Comparison of ENCODE assay signal across 24 cellular contexts in the genomic region with DNA sequence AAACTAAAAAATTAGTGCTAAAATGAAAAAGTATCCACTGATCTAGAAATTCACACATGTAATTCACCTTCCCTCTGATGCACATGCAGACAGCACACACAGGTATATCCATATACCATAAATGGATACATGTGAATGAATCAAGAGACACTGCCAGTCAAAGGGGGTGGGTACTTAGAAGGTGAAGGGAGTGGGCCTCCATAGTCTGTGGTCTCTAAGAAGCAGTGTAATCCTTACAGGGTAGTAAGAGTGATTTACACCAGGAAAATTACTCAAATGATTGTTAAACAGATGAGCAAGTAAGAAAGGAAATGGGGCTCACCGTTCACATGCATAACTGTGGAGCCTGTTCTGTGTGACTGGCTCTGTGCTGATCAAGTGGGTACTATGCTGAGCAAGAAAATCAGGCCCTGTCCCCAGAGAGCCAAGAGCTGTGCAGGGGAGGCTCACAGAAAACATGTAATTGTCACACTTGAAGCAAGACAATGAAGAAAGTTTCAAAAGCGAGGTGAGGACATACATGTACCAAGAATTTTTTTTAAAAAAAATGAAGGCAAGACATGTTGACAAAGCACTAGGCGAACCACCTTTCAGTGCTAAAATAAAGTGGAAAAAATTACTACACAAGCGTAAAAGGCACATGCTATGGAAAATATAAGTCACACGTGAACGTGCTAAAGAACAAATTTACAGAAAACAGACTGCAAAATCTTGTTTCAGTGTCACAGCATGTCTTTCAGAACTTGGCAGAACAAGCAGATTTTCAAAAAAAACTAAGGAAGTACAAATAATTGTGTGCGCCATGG. TPM values are rescaled to one million over a fixed set of nuclear protein-coding genes. Genes with fewer than 3 reads are reported as not detected.
DNase-seq lines count a peak whose midpoint lies in the region; ATAC-seq and TF ChIP-seq lines count a peak whose summit lies in the region.
"Had no signal": no experiment of that assay in that cellular context is flagged by ENCODE, and none has a peak within 500 bp of the region (broad histone marks: within the 10 kb centered on the region; RNA-seq: fewer than 3 reads in every experiment).

No MANE protein-coding gene starts in this region.

- H3K27ac ChIP-seq in neutrophil: peak overlapping the region; percentile 59
- H3K27ac ChIP-seq: 22Rv1, PC-9, SJSA1 had no signal

- H3K4me1 ChIP-seq in neutrophil (ENCODE audit: control insufficient read depth in 1 of 2, insufficient read depth in 1 of 2, low read depth in 1 of 2, low read length in 1 of 2): peaks cover 24 to 26% of the 10 kb centered on the region in 2 experiments
- H3K4me1 ChIP-seq: SJSA1 had no signal

- no peak overlapping the region for H3K4me3 ChIP-seq in neutrophil (ENCODE audit: low read depth in 1 of 2, low read length in 1 of 2)
- H3K4me3 ChIP-seq: PC-9, SJSA1 had no signal

- peaks cover 14% of the 10 kb centered on the region for H3K27me3 ChIP-seq in neutrophil
- H3K27me3 ChIP-seq: SJSA1 had no signal

- H3K4me1 Mint-ChIP-seq in activated T-cell treated with anti-CD3 and anti-CD28 coated beads, Interleukin-2, amount 50 U/mL, for 72 hours (ENCODE audit: low read depth): peaks cover 10% of the 10 kb centered on the region
- peaks cover 4% of the 10 kb centered on the region for H3K4me1 Mint-ChIP-seq in activated naive CD8-positive, alpha-beta T cell treated with anti-CD3 and anti-CD28 coated beads for 36 hours
- H3K4me1 Mint-ChIP-seq in type B pancreatic cell (ENCODE audit: unreplicated experiment): no peaks in the 10 kb centered on the region
- H3K4me1 Mint-ChIP-seq: CD14-positive monocyte had no signal

- H3K36me3 Mint-ChIP-seq in activated T-cell treated with anti-CD3 and anti-CD28 coated beads, Interleukin-2, amount 50 U/mL, for 72 hours (ENCODE audit: insufficient read depth in 2 of 2): peaks cover 2% of the 10 kb centered on the region in 2 donors
- no peaks in the 10 kb centered on the region for H3K36me3 Mint-ChIP-seq in activated naive CD8-positive, alpha-beta T cell treated with anti-CD3 and anti-CD28 coated beads for 36 hours
- no peaks in the 10 kb centered on the region for H3K36me3 Mint-ChIP-seq in type B pancreatic cell
- H3K36me3 Mint-ChIP-seq: CD14-positive monocyte had no signal

- peak overlapping the region; percentile 62 for H3K27ac Mint-ChIP-seq in activated T-cell treated with anti-CD3 and anti-CD28 coated beads, Interleukin-2, amount 50 U/mL, for 72 hours
- peak overlapping the region; percentile 42 for H3K27ac Mint-ChIP-seq in activated naive CD8-positive, alpha-beta T cell treated with anti-CD3 and anti-CD28 coated beads for 36 hours
- no peak overlapping the region for H3K27ac Mint-ChIP-seq in type B pancreatic cell
- H3K27ac Mint-ChIP-seq: B cell had no signal

- no peaks in the 10 kb centered on the region for H3K36me3 ChIP-seq in neutrophil
- H3K36me3 ChIP-seq: SJSA1 had no signal

- H3K4me3 Mint-ChIP-seq in activated T-cell treated with anti-CD3 and anti-CD28 coated beads, Interleukin-2, amount 50 U/mL, for 72 hours: no peak overlapping the region
- H3K4me3 Mint-ChIP-seq in activated naive CD8-positive, alpha-beta T cell treated with anti-CD3 and anti-CD28 coated beads for 36 hours: no peak overlapping the region
- no peak overlapping the region for H3K4me3 Mint-ChIP-seq in type B pancreatic cell
- H3K4me3 Mint-ChIP-seq: B cell had no signal

- peak; percentile 83 for ATAC-seq in activated CD4-positive, CD25-positive, alpha-beta regulatory T cell treated with anti-CD3 and anti-CD28 coated beads, Interleukin-2, amount 50 U/mL, for 24 hours
- ATAC-seq in activated T-cell treated with anti-CD3 and anti-CD28 coated beads, Interleukin-2, amount 50 U/mL, for 72 hours (replicated peaks in 1 of 2): peak; percentile 74 to 84

- no peak for TF ChIP-seq CTCF in neutrophil (IDR thresholded peaks at IDR 0.05)
- no peak for TF ChIP-seq CTCF in type B pancreatic cell (conservative IDR thresholded peaks at IDR 0.05)

- no peak for DNase-seq in activated CD4-positive, CD25-positive, alpha-beta regulatory T cell (lab: John Stamatoyannopoulos, UW)
- no peak for DNase-seq in activated T-cell treated with anti-CD3 and anti-CD28 coated beads, Interleukin-2, amount 50 U/mL, for 72 hours
- DNase-seq in activated T-cell treated with anti-CD3 and anti-CD28 coated beads, Interleukin-2, amount 50 U/mL, for 48 hours: no peak
- no peak for DNase-seq in activated naive CD8-positive, alpha-beta T cell treated with anti-CD3 and anti-CD28 coated beads for 36 hours
- no peak for DNase-seq in GF-D8 (lab: John Stamatoyannopoulos, UW)
- no peak for DNase-seq in type B pancreatic cell (ENCODE audit: extremely low spot score, unreplicated experiment)
- DNase-seq: Calu3, DMS79 treated with DMSO at 0.1 percent for 48 hours, HCEC 1CT, NCI-H1092, NCI-H1436, NCI-H187, NCI-H2081 treated with DMSO at 0.1 percent for 48 hours, NCI-H2171 treated with DMSO at 0.1 percent for 48 hours, NCI-H345, NCI-H510A treated with DMSO at 0.1 percent for 48 hours, PC-9, Right ventricle myocardium superior had no signal

- no peaks in the 10 kb centered on the region for H3K9me3 ChIP-seq in neutrophil
- H3K9me3 ChIP-seq: SJSA1 had no signal

- H3K27me3 Mint-ChIP-seq in activated T-cell treated with anti-CD3 and anti-CD28 coated beads, Interleukin-2, amount 50 U/mL, for 72 hours (ENCODE audit: low read depth): no peaks in the 10 kb centered on the region
- H3K27me3 Mint-ChIP-seq in activated naive CD8-positive, alpha-beta T cell treated with anti-CD3 and anti-CD28 coated beads for 36 hours: peaks cover 4% of the 10 kb centered on the region
- H3K27me3 Mint-ChIP-seq in type B pancreatic cell: peaks cover 9% of the 10 kb centered on the region
- H3K27me3 Mint-ChIP-seq: B cell had no signal

- H3K9me3 Mint-ChIP-seq in activated T-cell treated with anti-CD3 and anti-CD28 coated beads, Interleukin-2, amount 50 U/mL, for 72 hours: no peaks in the 10 kb centered on the region
- H3K9me3 Mint-ChIP-seq in activated naive CD8-positive, alpha-beta T cell treated with anti-CD3 and anti-CD28 coated beads for 36 hours: no peaks in the 10 kb centered on the region
- no peaks in the 10 kb centered on the region for H3K9me3 Mint-ChIP-seq in type B pancreatic cell

RNA-seq across cellular contexts. Expression of a gene that starts 2.4 kb away (rescaled TPM):
- 1 to 10 TPM in 1 of 2 donors, under 1 TPM in 1; 0.74 to 1.2 TPM for total RNA-seq in activated T-cell treated with anti-CD3 and anti-CD28 coated beads, Interleukin-2, amount 50 U/mL, for 72 hours
- under 1 TPM; 0.12 to 0.20 TPM for total RNA-seq in activated naive CD8-positive, alpha-beta T cell treated with anti-CD3 and anti-CD28 coated beads for 36 hours
- total RNA-seq in type B pancreatic cell (ENCODE audit: low replicate concordance): 0.87 and 2.0 TPM in 2 replicates
- total RNA-seq: B cell, Calu3, PC-9, Right ventricle myocardium superior, SJSA1 had no signal

RNA-seq across cellular contexts. Expression of a gene that starts 40.3 kb away (rescaled TPM):
- total RNA-seq in activated T-cell treated with anti-CD3 and anti-CD28 coated beads, Interleukin-2, amount 50 U/mL, for 72 hours: 10 to 100 TPM; 22.8 to 34.9 TPM
- 10 to 100 TPM; 21.2 to 23.7 TPM for total RNA-seq in activated naive CD8-positive, alpha-beta T cell treated with anti-CD3 and anti-CD28 coated beads for 36 hours
- total RNA-seq in type B pancreatic cell (ENCODE audit: low replicate concordance): 45.6 and 49.8 TPM in 2 replicates
